ENCODE assay signal across 8 cellular contexts in the genomic region with DNA sequence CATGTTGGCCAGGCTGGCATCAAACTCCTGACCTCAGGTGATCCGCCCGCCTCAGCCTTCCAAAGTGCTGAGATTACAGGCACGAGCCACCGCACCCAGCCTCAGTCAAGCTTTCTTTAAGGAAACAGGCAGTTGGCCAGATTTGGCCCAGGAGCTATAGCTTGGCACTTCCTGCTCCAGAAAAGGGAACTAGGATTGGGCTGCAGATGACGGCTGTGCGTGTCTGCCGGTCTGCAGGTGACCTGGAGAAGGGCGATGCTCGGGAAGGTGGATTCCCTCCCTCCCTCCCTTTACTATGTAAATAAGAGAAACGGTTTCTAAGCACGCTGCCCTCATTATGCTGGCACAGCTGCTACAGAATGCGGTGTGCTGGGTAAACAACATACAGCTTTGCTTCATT.
DNase-seq lines count a peak whose midpoint lies in the region; ATAC-seq and TF ChIP-seq lines count a peak whose summit lies in the region.

No MANE protein-coding gene starts in this region.

- H3K9me3 Mint-ChIP-seq in natural killer cell treated with Interleukin-12 subunit alpha and Interleukin-12 subunit beta and Interleukin-15 and Interleukin-18, amount 100 ng/mL, for 72 hours, result no peaks in the 10 kb centered on the region
- no peaks in the 10 kb centered on the region for H3K9me3 Mint-ChIP-seq in natural killer cell

- no peak for TF ChIP-seq POLR2A in heart left ventricle (IDR thresholded peaks at IDR 0.05)

- H3K27me3 ChIP-seq in heart left ventricle, result no peaks in the 10 kb centered on the region

- H3K36me3 ChIP-seq in heart left ventricle, result peaks cover 0 to 13% (median 0%) of the 10 kb centered on the region in 9 donors

- H3K4me3 ChIP-seq in coronary artery (no peak overlapping the region), heart left ventricle (no peak overlapping the region)

- no peak for DNase-seq in natural killer cell treated with Interleukin-12 subunit alpha and Interleukin-12 subunit beta and Interleukin-15 and Interleukin-18, amount 100 ng/mL, for 72 hours (ENCODE audit: low spot score)
- no peak for DNase-seq in natural killer cell
- peak; percentile 99 for DNase-seq in NCI-H774 (lab: John Stamatoyannopoulos, UW)
- DNase-seq in coronary artery (ENCODE audit: low spot score), result peak; percentile 63
- no peak for DNase-seq in superior temporal gyrus (ENCODE audit: extremely low spot score)
- DNase-seq in heart left ventricle, result no peak

- peaks cover 31 to 49% of the 10 kb centered on the region in 2 donors for H3K4me1 Mint-ChIP-seq in natural killer cell treated with Interleukin-12 subunit alpha and Interleukin-12 subunit beta and Interleukin-15 and Interleukin-18, amount 100 ng/mL, for 72 hours (ENCODE audit: low read depth in 2 of 2)
- H3K4me1 Mint-ChIP-seq in natural killer cell, result peaks cover 33 to 37% of the 10 kb centered on the region in 2 donors

- WGBS in heart left ventricle, 4 donors, result 76 to 92% (median 87%) methylated on average over 12 of the region's 12 CpGs

- H3K4me3 Mint-ChIP-seq in natural killer cell treated with Interleukin-12 subunit alpha and Interleukin-12 subunit beta and Interleukin-15 and Interleukin-18, amount 100 ng/mL, for 72 hours, result peak overlapping the region; percentile 7
- no peak overlapping the region for H3K4me3 Mint-ChIP-seq in natural killer cell

- peaks cover 4% of the 10 kb centered on the region for H3K36me3 Mint-ChIP-seq in natural killer cell treated with Interleukin-12 subunit alpha and Interleukin-12 subunit beta and Interleukin-15 and Interleukin-18, amount 100 ng/mL, for 72 hours
- no peaks in the 10 kb centered on the region for H3K36me3 Mint-ChIP-seq in natural killer cell

- TF ChIP-seq CTCF in natural killer cell (IDR thresholded peaks at IDR 0.05) (no peak), coronary artery (IDR thresholded peaks at IDR 0.05) (no peak), heart left ventricle (IDR thresholded peaks at IDR 0.05) (no peak)

- no peak for ATAC-seq in natural killer cell treated with Interleukin-12 subunit alpha and Interleukin-12 subunit beta and Interleukin-15 and Interleukin-18, amount 100 ng/mL, for 72 hours
- ATAC-seq in natural killer cell (no peak), GM21367 (IDR thresholded peaks at IDR 0.05; ENCODE audit: unreplicated experiment) (no peak), HG02798 (IDR thresholded peaks at IDR 0.05; ENCODE audit: poor library complexity, unreplicated experiment) (no peak), heart left ventricle (no peak)

- H3K27ac Mint-ChIP-seq in natural killer cell treated with Interleukin-12 subunit alpha and Interleukin-12 subunit beta and Interleukin-15 and Interleukin-18, amount 100 ng/mL, for 72 hours, result peak overlapping the region in 1 of 2 donors; percentile 87
- H3K27ac Mint-ChIP-seq in natural killer cell, result no peak overlapping the region

- H3K9me3 ChIP-seq in heart left ventricle, result no peaks in the 10 kb centered on the region

- intact Hi-C loops in natural killer cell (cut with micrococcal nuclease), result no loop called here
- intact Hi-C loops in heart left ventricle (cut with DNase I), result no loop called here

- H3K27ac ChIP-seq in coronary artery (no peak overlapping the region), heart left ventricle (peak overlapping the region in 1 of 12 donors; percentile 46)

- H3K4me1 ChIP-seq in heart left ventricle, result peaks cover 0 to 44% (median 4%) of the 10 kb centered on the region in 12 donors

- no peaks in the 10 kb centered on the region for H3K27me3 Mint-ChIP-seq in natural killer cell treated with Interleukin-12 subunit alpha and Interleukin-12 subunit beta and Interleukin-15 and Interleukin-18, amount 100 ng/mL, for 72 hours
- H3K27me3 Mint-ChIP-seq in natural killer cell (ENCODE audit: low read depth in 2 of 2), result no peaks in the 10 kb centered on the region

Comparison
In these comparisons a context has a peak if more than half of its experiments do, and no peak if none do; other contexts are left out.
1. DNase-seq: peak in NCI-H774 (single experiment) and coronary artery (single experiment); none in natural killer cell treated with Interleukin-12 subunit alpha and Interleukin-12 subunit beta and Interleukin-15 and Interleukin-18, amount 100 ng/mL, for 72 hours (single experiment), natural killer cell (single experiment), superior temporal gyrus (single experiment) and heart left ventricle (0 of 5).